14 cellular contexts compared by ENCODE assay signal in the genomic region with DNA sequence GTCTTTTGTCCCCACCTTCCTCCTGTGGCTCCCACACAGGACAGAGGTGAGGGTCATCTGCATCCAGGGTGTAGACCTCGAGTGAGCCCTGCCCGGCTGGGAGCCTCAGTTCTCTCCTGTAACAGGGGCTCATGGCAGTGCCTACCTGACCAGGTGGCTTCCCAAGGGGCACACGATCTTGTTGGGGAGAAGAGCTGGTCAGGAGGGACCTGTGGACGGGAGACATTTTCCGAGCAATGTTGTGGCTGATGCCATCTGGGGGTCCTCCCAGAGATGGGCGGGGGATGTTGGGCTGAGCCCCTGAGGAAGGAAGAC.
"Had no signal": no experiment of that assay in that cellular context is flagged by ENCODE, and none has a peak within 500 bp of the region (broad histone marks: within the 10 kb centered on the region; RNA-seq: fewer than 3 reads in every experiment).

No MANE protein-coding gene starts in this region.

- H3K4me1 ChIP-seq: ascending aorta, colonic mucosa, left ventricle myocardium inferior, psoas muscle had no signal

- H3K9me3 ChIP-seq: ascending aorta, colonic mucosa, esophagus squamous epithelium, left ventricle myocardium inferior, psoas muscle, vagina had no signal

- H3K27ac Mint-ChIP-seq: activated naive CD4-positive, alpha-beta T cell treated with anti-CD3 and anti-CD28 coated beads, Interleukin-2, amount 10 ng/mL, durations not matched to agents 7 days and 5 days; activated T-helper 2 cell treated with anti-CD3 and anti-CD28 coated beads, Interferon-gamma antibody, Interleukin-2, Interleukin-4, amounts not matched to agents 10 μg/mL and 5 μg/mL and 100 μg/mL, durations not matched to agents 14 hours and 24 hours and 36 hours; memory B cell; natural killer cell treated with Interleukin-12 subunit alpha and Interleukin-12 subunit beta and Interleukin-15 and Interleukin-18, amount 100 ng/mL, for 72 hours; T-cell had no signal

- H3K4me1 Mint-ChIP-seq: activated naive CD4-positive, alpha-beta T cell treated with anti-CD3 and anti-CD28 coated beads, Interleukin-2, amount 10 ng/mL, durations not matched to agents 7 days and 5 days; memory B cell; T-cell had no signal

- DNase-seq: activated CD4-positive, CD25-positive, alpha-beta regulatory T cell treated with anti-CD3 and anti-CD28 coated beads, Interleukin-2, amount 50 U/mL, for 72 hours; activated naive CD4-positive, alpha-beta T cell treated with anti-CD3 and anti-CD28 coated beads, Interleukin-2, amount 10 ng/mL, durations not matched to agents 7 days and 5 days; effector CD4-positive, alpha-beta T cell; esophagus squamous epithelium; left ventricle myocardium inferior; T-cell; T1000 had no signal

- H3K36me3 Mint-ChIP-seq: activated naive CD4-positive, alpha-beta T cell treated with anti-CD3 and anti-CD28 coated beads, Interleukin-2, amount 10 ng/mL, durations not matched to agents 7 days and 5 days; memory B cell; natural killer cell treated with Interleukin-12 subunit alpha and Interleukin-12 subunit beta and Interleukin-15 and Interleukin-18, amount 100 ng/mL, for 72 hours; T-cell had no signal

- ATAC-seq: T-cell had no signal

- H3K27ac ChIP-seq: ascending aorta, colonic mucosa, left ventricle myocardium inferior, psoas muscle had no signal

- H3K4me3 ChIP-seq: ascending aorta, colonic mucosa, esophagus squamous epithelium, left ventricle myocardium inferior, psoas muscle, vagina had no signal

- H3K27me3 Mint-ChIP-seq: T-cell had no signal

- H3K4me3 Mint-ChIP-seq: activated naive CD4-positive, alpha-beta T cell treated with anti-CD3 and anti-CD28 coated beads, Interleukin-2, amount 10 ng/mL, durations not matched to agents 7 days and 5 days; memory B cell; natural killer cell treated with Interleukin-12 subunit alpha and Interleukin-12 subunit beta and Interleukin-15 and Interleukin-18, amount 100 ng/mL, for 72 hours; T-cell had no signal

- H3K9me3 Mint-ChIP-seq: activated naive CD4-positive, alpha-beta T cell treated with anti-CD3 and anti-CD28 coated beads, Interleukin-2, amount 10 ng/mL, durations not matched to agents 7 days and 5 days; activated T-helper 2 cell treated with anti-CD3 and anti-CD28 coated beads, Interferon-gamma antibody, Interleukin-2, Interleukin-4, amounts not matched to agents 10 μg/mL and 5 μg/mL and 100 μg/mL, durations not matched to agents 14 hours and 24 hours and 36 hours; memory B cell; natural killer cell treated with Interleukin-12 subunit alpha and Interleukin-12 subunit beta and Interleukin-15 and Interleukin-18, amount 100 ng/mL, for 72 hours; T-cell had no signal

- H3K27me3 ChIP-seq: ascending aorta, colonic mucosa, esophagus squamous epithelium, vagina had no signal

- H3K36me3 ChIP-seq: ascending aorta, colonic mucosa, esophagus squamous epithelium, left ventricle myocardium inferior, vagina had no signal
